1 cellular context compared by ENCODE assay signal in genomic region chr9:19473605-19474004, GRCh38.
TF ChIP-seq lines count a peak whose summit lies in the region.

No MANE protein-coding gene starts in this region.

TF ChIP-seq in GM12878, 131 proteins besides CTCF, POLR2A, EP300 and RAD21 (continued from another document):
- no peak for TF ChIP-seq PRDM15 (CRISPR knock-in tag; IDR thresholded peaks at IDR 0.05)
- TF ChIP-seq PKNOX1 (IDR thresholded peaks at IDR 0.05) = no peak
- no peak for TF ChIP-seq NRF1 (conservative IDR thresholded peaks at IDR 0.05; ENCODE audit: low read depth, low read length)
